10 cellular contexts compared by ENCODE assay signal in the genomic region with DNA sequence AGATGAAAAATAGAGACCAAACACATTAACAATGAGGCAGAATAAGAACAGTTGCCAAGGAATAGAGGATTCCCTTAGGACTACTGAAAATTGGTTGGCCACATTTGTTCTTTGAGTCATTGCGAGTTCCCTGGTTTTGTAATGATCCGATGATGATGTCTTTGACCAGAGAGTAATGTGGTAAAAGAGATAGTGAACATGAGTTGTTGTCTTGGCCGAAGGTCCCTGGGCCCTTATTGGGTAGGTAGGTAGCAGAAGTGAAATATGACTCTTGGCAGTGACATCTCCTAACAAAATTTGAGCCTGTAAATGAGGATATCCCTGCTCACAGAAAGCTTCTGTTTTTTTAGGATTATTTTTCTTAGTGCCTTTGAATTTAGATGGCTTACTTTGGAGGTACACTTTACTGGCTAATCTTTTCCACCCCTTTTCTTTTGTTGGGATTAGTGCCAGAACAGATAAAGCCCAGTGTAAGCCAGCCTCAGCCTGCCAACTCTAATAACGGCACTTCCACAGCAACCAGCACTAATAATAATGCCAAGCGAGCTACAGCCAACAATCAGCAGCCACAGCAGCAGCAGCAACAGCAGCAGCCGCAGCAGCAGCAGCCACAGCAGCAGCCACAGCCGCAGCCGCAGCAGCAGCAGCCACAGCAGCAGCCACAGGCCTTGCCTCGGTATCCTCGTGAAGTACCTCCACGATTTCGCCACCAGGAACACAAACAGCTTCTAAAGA. TPM values are rescaled to one million over a fixed set of nuclear protein-coding genes. Genes with fewer than 3 reads are reported as not detected.
A peak's percentile ranks its signal among the peaks of the same experiment; 100 is the strongest.
DNase-seq lines count a peak whose midpoint lies in the region; ATAC-seq and TF ChIP-seq lines count a peak whose summit lies in the region.
"Had no signal": no experiment of that assay in that cellular context is flagged by ENCODE, and none has a peak within 500 bp of the region (broad histone marks: within the 10 kb centered on the region; RNA-seq: fewer than 3 reads in every experiment).

No MANE protein-coding gene starts in this region.

- H3K79me2 ChIP-seq in MM.1S (ENCODE audit: low read length) (peaks cover 46% of the 10 kb centered on the region), smooth muscle cell (ENCODE audit: low read depth) (peaks cover 56% of the 10 kb centered on the region)

- no peak overlapping the region for H2AFZ ChIP-seq in MM.1S (ENCODE audit: low read length)
- no peak overlapping the region for H2AFZ ChIP-seq in smooth muscle cell (ENCODE audit: low read depth)

- peaks cover 6% of the 10 kb centered on the region; the same call in 1 of the 2 replicates for H4K20me1 ChIP-seq in MM.1S (ENCODE audit: insufficient read depth, low read length)
- H4K20me1 ChIP-seq in smooth muscle cell (ENCODE audit: low read depth) = peaks cover 72% of the 10 kb centered on the region

- TF ChIP-seq CTCF in RWPE1 (conservative IDR thresholded peaks at IDR 0.05; ENCODE audit: low read depth) (no peak), choroid plexus epithelial cell (conservative IDR thresholded peaks at IDR 0.05; ENCODE audit: low read depth, low read length) (no peak), MM.1S (IDR thresholded peaks at IDR 0.05; ENCODE audit: low read length) (no peak), smooth muscle cell (IDR thresholded peaks at IDR 0.05; ENCODE audit: borderline replicate concordance, insufficient read depth, poor library complexity, severe bottlenecking) (no peak)

- H3K27me3 ChIP-seq in stomach smooth muscle (ENCODE audit: control insufficient read depth in 1 of 2, insufficient read depth in 2 of 2, low read length in 2 of 2) = no peaks in the 10 kb centered on the region
- no peaks in the 10 kb centered on the region for H3K27me3 ChIP-seq in MM.1S (replicated peaks; ENCODE audit: insufficient read depth, low read length)
- H3K27me3 ChIP-seq in smooth muscle cell (ENCODE audit: low read depth) = no peaks in the 10 kb centered on the region

- H3F3A ChIP-seq in MM.1S (ENCODE audit: insufficient read depth, low read length) (no peaks in the 10 kb centered on the region), smooth muscle cell (ENCODE audit: low read depth) (no peaks in the 10 kb centered on the region)

- H3K9me3 ChIP-seq in stomach smooth muscle (ENCODE audit: control insufficient read depth in 2 of 2, low read length in 2 of 2) (no peaks in the 10 kb centered on the region), MM.1S (replicated peaks; ENCODE audit: insufficient read depth, low read length) (no peaks in the 10 kb centered on the region), smooth muscle cell (replicated peaks; ENCODE audit: low read depth) (no peaks in the 10 kb centered on the region)

- H3K4me1 ChIP-seq in stomach smooth muscle (ENCODE audit: control insufficient read depth, insufficient read depth, low read length) = peaks cover 9% of the 10 kb centered on the region
- H3K4me1 ChIP-seq in MM.1S (ENCODE audit: low read length) = no peaks in the 10 kb centered on the region
- no peaks in the 10 kb centered on the region for H3K4me1 ChIP-seq in smooth muscle cell (ENCODE audit: low read depth)

- 95% methylated on average over 12 of the region's 12 CpGs for WGBS in smooth muscle cell (ENCODE audit: low lambda C conversion rate)

- no peaks in the 10 kb centered on the region for H3K9me2 ChIP-seq in MM.1S (replicated peaks; ENCODE audit: insufficient read depth, low read length)

- H3K4me2 ChIP-seq in MM.1S (ENCODE audit: low read depth, low read length) (no peak overlapping the region), smooth muscle cell (no peak overlapping the region)

- no peak for ATAC-seq in HG02973 (IDR thresholded peaks at IDR 0.05; ENCODE audit: unreplicated experiment)

- H3K36me3 ChIP-seq in stomach smooth muscle (ENCODE audit: control insufficient read depth in 2 of 2, insufficient read depth in 2 of 2, low read length in 2 of 2) (peaks cover 15 to 26% of the 10 kb centered on the region in 2 donors), MM.1S (replicated peaks; ENCODE audit: insufficient read depth, low read length) (no peaks in the 10 kb centered on the region), smooth muscle cell (ENCODE audit: low read depth) (peaks cover 21% of the 10 kb centered on the region)

- no peak overlapping the region for H3K4me3 ChIP-seq in choroid plexus epithelial cell (ENCODE audit: low read depth, low read length)
- H3K4me3 ChIP-seq in stomach smooth muscle (ENCODE audit: low read length in 2 of 2) = peak overlapping the region in 1 of 2 donors; percentile 16
- H3K4me3 ChIP-seq in MM.1S (ENCODE audit: low read length) = no peak overlapping the region
- H3K4me3 ChIP-seq in smooth muscle cell = no peak overlapping the region

- no peak for DNase-seq in RWPE1 (ENCODE audit: low spot score)
- DNase-seq in choroid plexus epithelial cell (ENCODE audit: low read depth) = peak; percentile 41
- DNase-seq in hippocampal formation (lab: John Stamatoyannopoulos, UW) = peak; percentile 7 to 13
- no peak for DNase-seq in MM.1S
- DNase-seq in smooth muscle cell (lab: John Stamatoyannopoulos, UW; ENCODE audit: unreplicated experiment) = no peak
- no peak for DNase-seq in H4 (ENCODE audit: low spot score)
- DNase-seq: activated CD4-positive, alpha-beta T cell treated with anti-CD3 and anti-CD28 coated beads, Interleukin-2, amount 50 U/mL, for 1 hour; NCI-H1930 had no signal

- POLR2A ChIA-PET in RWPE1 (lab: Yijun Ruan, JAX; ENCODE audit: low non-redundant PET) = no interaction called here

- H3K27ac ChIP-seq in RWPE1 = 0 out of 2 replicates have a peak overlapping the region, but pooled peaks have one; percentile 41
- peak overlapping the region; percentile 50 for H3K27ac ChIP-seq in stomach smooth muscle (ENCODE audit: low read length)
- H3K27ac ChIP-seq in MM.1S (ENCODE audit: low read length) = no peak overlapping the region
- H3K27ac ChIP-seq in smooth muscle cell (ENCODE audit: low read depth) = no peak overlapping the region

- H3K9ac ChIP-seq in stomach smooth muscle (ENCODE audit: low read length in 2 of 2) (no peak overlapping the region), MM.1S (ENCODE audit: low read length) (no peak overlapping the region), smooth muscle cell (ENCODE audit: low read depth) (no peak overlapping the region)

- CTCF ChIA-PET in RWPE1 (lab: Yijun Ruan, JAX) = interaction anchor here (0.6 kb wide), 1 partner anchor 14 kb away, joined by 5 read pairs; no protein-coding TSS in a partner anchor

RNA-seq across cellular contexts. Expression of gene TNRC6A, which starts 47.2 kb away (rescaled TPM):
- total RNA-seq in smooth muscle cell = 30.3 and 35.7 TPM in 2 replicates
- polyA plus RNA-seq in smooth muscle cell = 14.6 and 26.0 TPM in 2 replicates
- 9.7 and 10.1 TPM in 2 replicates for total RNA-seq in H4 (2014; rRNA removed; shearing (Covaris generic))

Comparison
In these comparisons a context has a peak if more than half of its experiments do, and no peak if none do; other contexts are left out.
1. DNase-seq: peak in choroid plexus epithelial cell (single experiment) and hippocampal formation (2 of 2); none in RWPE1 (single experiment), MM.1S (single experiment), smooth muscle cell (single experiment) and H4 (single experiment).
2. H3K27ac ChIP-seq: peak in RWPE1 (single experiment) and stomach smooth muscle (single experiment); none in MM.1S (single experiment) and smooth muscle cell (single experiment).